In genomic region chr1:207962716-207963428, GRCh38 we compare ENCODE assay signal across 8 cellular contexts. TPM values are rescaled to one million over a fixed set of nuclear protein-coding genes. Genes with fewer than 3 reads are reported as not detected.
DNase-seq lines count a peak whose midpoint lies in the region; ATAC-seq and TF ChIP-seq lines count a peak whose summit lies in the region.

No MANE protein-coding gene starts in this region.

- POLR2A ChIA-PET in naive thymus-derived CD4-positive, alpha-beta T cell (lab: Charles Lee), result interaction anchor here (0.6 to 3.3 kb wide), 10 partner anchors 20 to 150 kb away, joined by 3 to 18 read pairs (median 5); no protein-coding TSS in a partner anchor

- H3K4me3 ChIP-seq in AG10803 (ENCODE audit: low read length) (peak overlapping the region; percentile 61), upper lobe of right lung (peak overlapping the region; percentile 66)
- H3K4me3 ChIP-seq in naive thymus-derived CD4-positive, alpha-beta T cell (ENCODE audit: low read length), result peak overlapping the region; percentile 87

- H3K4me1 Mint-ChIP-seq in naive thymus-derived CD4-positive, alpha-beta T cell, result peaks cover 6 to 15% (median 9%) of the 10 kb centered on the region in 7 donors

- CTCF ChIA-PET in naive thymus-derived CD4-positive, alpha-beta T cell (lab: Charles Lee), result interaction anchor here (0.6 to 4.1 kb wide), 17 partner anchors 9 to 263 kb away, joined by 3 to 60 read pairs (median 5); no protein-coding TSS in a partner anchor

- peaks cover 3 to 5% of the 10 kb centered on the region in 2 donors for H3K4me1 ChIP-seq in naive thymus-derived CD4-positive, alpha-beta T cell (ENCODE audit: control insufficient read depth in 2 of 2, insufficient read depth in 2 of 2, low read length in 2 of 2)
- peaks cover 31% of the 10 kb centered on the region for H3K4me1 ChIP-seq in upper lobe of right lung

- H3K36me3 Mint-ChIP-seq in naive thymus-derived CD4-positive, alpha-beta T cell, result no peaks in the 10 kb centered on the region

- H3K27ac Mint-ChIP-seq in naive thymus-derived CD4-positive, alpha-beta T cell, result peak overlapping the region; percentile 12 to 96 (median 74)

- H3K4me3 Mint-ChIP-seq in naive thymus-derived CD4-positive, alpha-beta T cell, result peak overlapping the region; percentile 78 to 92 (median 84)

- H3K9me3 ChIP-seq in naive thymus-derived CD4-positive, alpha-beta T cell (ENCODE audit: control insufficient read depth in 2 of 3, low read length in 3 of 3), result no peaks in the 10 kb centered on the region
- no peaks in the 10 kb centered on the region for H3K9me3 ChIP-seq in upper lobe of right lung

- intact Hi-C loops in naive thymus-derived CD4-positive, alpha-beta T cell (cut with micrococcal nuclease), result loop anchor here (1.0 to 10.0 kb wide), 9 partner anchors 78 to 309 kb away; partner anchors contain the start of gene CD46 (in 2 of the 2)
- intact Hi-C loops in upper lobe of right lung (cut with DNase I), result loop anchor here (5.0 to 10.0 kb wide), 2 partner anchors 76 to 138 kb away; no protein-coding TSS in a partner anchor

- TF ChIP-seq CTCF in AG10803 (conservative IDR thresholded peaks at IDR 0.05; ENCODE audit: low read length), result no peak
- TF ChIP-seq CTCF in upper lobe of right lung (IDR thresholded peaks at IDR 0.05), result no peak

- no peaks in the 10 kb centered on the region for H3K36me3 ChIP-seq in naive thymus-derived CD4-positive, alpha-beta T cell (ENCODE audit: control insufficient read depth in 2 of 3, insufficient read depth in 3 of 3, low read length in 3 of 3)
- H3K36me3 ChIP-seq in upper lobe of right lung, result no peaks in the 10 kb centered on the region

- DNase-seq in AG10803 (ENCODE audit: low read depth), result peak; percentile 51
- DNase-seq in activated CD4-positive, alpha-beta T cell treated with anti-CD3 and anti-CD28 coated beads, Interleukin-2, amount 50 U/mL, for 1 hour, result peak; percentile 13
- DNase-seq in fibroblast of gingiva (ENCODE audit: low read depth), result peak; percentile 25
- peak in 1 of 9 donors; percentile 22 for DNase-seq in naive thymus-derived CD4-positive, alpha-beta T cell
- DNase-seq in upper lobe of right lung, result no peak
- no peak for DNase-seq in stimulated activated naive CD4-positive, alpha-beta T cell (lab: John Stamatoyannopoulos, UW)

- H3K9me3 Mint-ChIP-seq in naive thymus-derived CD4-positive, alpha-beta T cell, result no peaks in the 10 kb centered on the region

- ATAC-seq in GM18870 (IDR thresholded peaks at IDR 0.05; ENCODE audit: unreplicated experiment) (peak; percentile 23), HG03175 (IDR thresholded peaks at IDR 0.05; ENCODE audit: unreplicated experiment) (peak; percentile 25), upper lobe of right lung (peak; percentile 2)
- peak; percentile 17 for ATAC-seq in naive thymus-derived CD4-positive, alpha-beta T cell

- H3K27me3 Mint-ChIP-seq in naive thymus-derived CD4-positive, alpha-beta T cell, result peaks cover 14 to 58% (median 24%) of the 10 kb centered on the region in 5 donors

- H3K27me3 ChIP-seq in naive thymus-derived CD4-positive, alpha-beta T cell (ENCODE audit: control insufficient read depth in 2 of 2, insufficient read depth in 2 of 2, low read length in 2 of 2), result peaks cover 0 to 7% of the 10 kb centered on the region in 2 donors
- H3K27me3 ChIP-seq in upper lobe of right lung, result no peaks in the 10 kb centered on the region

- H3K27ac ChIP-seq in naive thymus-derived CD4-positive, alpha-beta T cell (ENCODE audit: low read depth, low read length), result peak overlapping the region; percentile 63
- H3K27ac ChIP-seq in upper lobe of right lung, result peak overlapping the region; percentile 98

RNA-seq across cellular contexts. Expression of gene CD34, which starts 51.9 kb away (rescaled TPM):
- 1 to 10 TPM in 1 of 5 experiments, under 1 TPM in 3, not detected in 1; 0.02 to 3.4 (median 0.39) TPM for total RNA-seq in naive thymus-derived CD4-positive, alpha-beta T cell
- not detected for polyA plus RNA-seq in naive thymus-derived CD4-positive, alpha-beta T cell
- total RNA-seq in upper lobe of right lung, result 50.7 TPM

Comparison
In these comparisons a context has a peak if more than half of its experiments do, and no peak if none do; other contexts are left out.
1. DNase-seq: peak in AG10803 (single experiment), activated CD4-positive, alpha-beta T cell treated with anti-CD3 and anti-CD28 coated beads, Interleukin-2, amount 50 U/mL, for 1 hour (single experiment) and fibroblast of gingiva (single experiment); none in upper lobe of right lung (single experiment) and stimulated activated naive CD4-positive, alpha-beta T cell (0 of 6).
2. RNA of gene CD34, which starts 51.9 kb away (total RNA-seq): 50.7 TPM in upper lobe of right lung (single experiment); 0.02 to 3.4 TPM in naive thymus-derived CD4-positive, alpha-beta T cell; every median in the first group is over 10 times any median in the second.
3. Peak in every context shown above with its lines, with median percentiles within 50 percentile points of each other: H3K4me3 ChIP-seq and ATAC-seq.